10 cellular contexts compared by ENCODE assay signal in the genomic region with DNA sequence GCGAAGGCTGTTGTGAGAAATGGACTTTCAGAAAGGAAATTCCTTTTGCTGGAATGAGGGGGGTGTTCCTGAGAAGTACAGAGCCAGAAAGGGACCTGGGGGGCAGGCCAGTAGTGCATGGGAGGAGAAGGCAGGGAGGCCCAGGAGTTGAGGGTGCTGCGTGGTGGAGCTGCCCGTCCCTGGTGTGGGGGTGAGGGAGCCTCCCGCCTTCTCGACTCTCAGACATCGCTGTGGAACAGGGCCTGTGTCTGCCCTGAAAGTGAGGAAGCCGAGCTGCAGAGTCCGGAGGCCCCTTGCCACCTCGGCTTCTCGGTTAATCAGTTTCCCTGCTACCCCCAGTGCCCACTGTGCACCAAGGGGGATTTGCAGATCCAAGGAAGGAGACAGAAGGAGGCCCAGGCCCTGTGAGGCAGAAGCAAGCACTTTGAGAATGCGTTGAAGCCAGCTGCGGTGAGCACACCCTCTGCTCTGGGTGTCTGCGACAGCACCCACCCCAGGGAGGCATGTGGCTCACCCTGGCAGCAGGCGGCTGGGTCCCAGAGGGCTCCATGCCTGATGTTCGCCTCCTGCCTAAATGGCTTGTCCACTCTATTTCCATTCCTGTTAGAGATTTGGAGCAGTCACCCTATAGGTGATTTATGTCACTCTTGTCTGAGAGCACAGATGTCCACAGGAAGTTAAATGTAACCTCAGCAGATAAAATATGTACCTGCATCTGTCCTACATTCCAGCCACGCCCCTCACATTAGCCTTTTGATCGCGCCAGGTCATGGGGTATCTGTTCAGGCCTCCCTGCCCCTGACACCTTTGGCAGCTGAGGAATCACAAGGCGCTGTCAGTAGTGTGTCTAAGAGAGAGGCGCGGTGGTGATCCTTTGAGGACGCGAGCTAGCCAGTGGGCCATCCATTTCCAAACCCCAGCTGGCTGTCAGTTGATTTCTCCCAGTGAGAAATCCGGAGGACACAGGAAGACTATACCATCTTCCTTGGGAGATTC. TPM values are rescaled to one million over a fixed set of nuclear protein-coding genes. Genes with fewer than 3 reads are reported as not detected.
DNase-seq lines count a peak whose midpoint lies in the region; ATAC-seq and TF ChIP-seq lines count a peak whose summit lies in the region.
"Had no signal": no experiment of that assay in that cellular context is flagged by ENCODE, and none has a peak within 500 bp of the region (broad histone marks: within the 10 kb centered on the region; RNA-seq: fewer than 3 reads in every experiment).

No MANE protein-coding gene starts in this region.

- TF ChIP-seq CTCF in CD8-positive, alpha-beta T cell (IDR thresholded peaks at IDR 0.05) = no peak
- no peak for TF ChIP-seq CTCF in WERI-Rb-1 (IDR thresholded peaks at IDR 0.05; ENCODE audit: low read depth, low read length)
- TF ChIP-seq CTCF in foreskin fibroblast (IDR thresholded peaks at IDR 0.05; ENCODE audit: low read depth, low read length) = no peak
- no peak for TF ChIP-seq CTCF in parathyroid adenoma (IDR thresholded peaks at IDR 0.05)

- peak overlapping the region; percentile 83 for H3K27ac Mint-ChIP-seq in CD8-positive, alpha-beta T cell
- H3K27ac Mint-ChIP-seq: activated B cell treated with CpG ODN at 0.5 μM for 24 hours had no signal

- ATAC-seq in CD8-positive, alpha-beta T cell = peak; percentile 35
- no peak for ATAC-seq in HG03095 (IDR thresholded peaks at IDR 0.05; ENCODE audit: unreplicated experiment)
- no peak for ATAC-seq in HG02588 (IDR thresholded peaks at IDR 0.05; ENCODE audit: unreplicated experiment)

- H3K27ac ChIP-seq in CD8-positive, alpha-beta T cell (ENCODE audit: low read depth, low read length) = no peak overlapping the region
- H3K27ac ChIP-seq in WERI-Rb-1 (peak overlapping the region; percentile 52), parathyroid adenoma (peak overlapping the region; percentile 88)

- H3K4me3 ChIP-seq in CD8-positive, alpha-beta T cell (ENCODE audit: low read depth, low read length) = no peak overlapping the region
- H3K4me3 ChIP-seq in WERI-Rb-1 (ENCODE audit: low read depth, low read length) (peak overlapping the region; percentile 42), foreskin fibroblast (ENCODE audit: low read depth in 1 of 2, low read length in 2 of 2) (peak overlapping the region; percentile 56 to 62), parathyroid adenoma (ENCODE audit: low read depth, low read length) (peak overlapping the region; percentile 61)

- intact Hi-C loops in CD8-positive, alpha-beta T cell (cut with DNase I, micrococcal nuclease) = no loop called here

- H3K9ac ChIP-seq in parathyroid adenoma = no peak overlapping the region

- peaks cover 46% of the 10 kb centered on the region for H3K36me3 Mint-ChIP-seq in CD8-positive, alpha-beta T cell

- H3K79me2 ChIP-seq in parathyroid adenoma = peaks cover 26% of the 10 kb centered on the region

- CTCF ChIA-PET in CD8-positive, alpha-beta T cell (lab: Charles Lee) = interaction anchor here (1.3 to 4.2 kb wide), 4 partner anchors 17 to 156 kb away, joined by 3 to 17 read pairs (median 7); no protein-coding TSS in a partner anchor

- no peaks in the 10 kb centered on the region for H3K27me3 Mint-ChIP-seq in CD8-positive, alpha-beta T cell (ENCODE audit: low read depth)
- H3K27me3 Mint-ChIP-seq: activated B cell treated with CpG ODN at 0.5 μM for 24 hours had no signal

- DNase-seq in CD8-positive, alpha-beta T cell = peak in 2 of 7 experiments; percentile 29 to 44
- DNase-seq in WERI-Rb-1 = no peak
- peak in 1 of 2 donors; percentile 41 for DNase-seq in foreskin fibroblast
- DNase-seq in NCI-H1436 (lab: John Stamatoyannopoulos, UW) = no peak
- no peak for DNase-seq in NCI-H1417 (lab: John Stamatoyannopoulos, UW)
- DNase-seq: activated B cell treated with CpG ODN at 0.5 μM for 24 hours; stimulated activated CD4-positive, alpha-beta T cell treated with anti-CD3 and anti-CD28 coated beads, Interleukin-2, amount 100 ng/mL, for 24 hours had no signal

- H3K4me1 Mint-ChIP-seq in CD8-positive, alpha-beta T cell (ENCODE audit: low read depth) = peaks cover 77% of the 10 kb centered on the region

- peaks cover 70% of the 10 kb centered on the region for H3K4me1 ChIP-seq in CD8-positive, alpha-beta T cell (ENCODE audit: insufficient read depth, low read length)
- H3K4me1 ChIP-seq in parathyroid adenoma = peaks cover 38% of the 10 kb centered on the region

- no peaks in the 10 kb centered on the region for H3K27me3 ChIP-seq in CD8-positive, alpha-beta T cell (ENCODE audit: insufficient read depth, low read length)
- no peaks in the 10 kb centered on the region for H3K27me3 ChIP-seq in WERI-Rb-1 (ENCODE audit: insufficient read depth, low read depth, severe bottlenecking)
- no peaks in the 10 kb centered on the region for H3K27me3 ChIP-seq in parathyroid adenoma (ENCODE audit: control insufficient read depth, insufficient read depth, low read length)

- H3K9me3 Mint-ChIP-seq in CD8-positive, alpha-beta T cell = no peaks in the 10 kb centered on the region
- H3K9me3 Mint-ChIP-seq: activated B cell treated with CpG ODN at 0.5 μM for 24 hours had no signal

- H3K9me3 ChIP-seq in CD8-positive, alpha-beta T cell (ENCODE audit: low read length) = no peaks in the 10 kb centered on the region
- no peaks in the 10 kb centered on the region for H3K9me3 ChIP-seq in WERI-Rb-1 (ENCODE audit: severe bottlenecking)
- H3K9me3 ChIP-seq in parathyroid adenoma (ENCODE audit: control insufficient read depth, low read length) = no peaks in the 10 kb centered on the region

- peak overlapping the region; percentile 94 for H3K4me2 ChIP-seq in parathyroid adenoma (ENCODE audit: low read length)

- H3K4me3 Mint-ChIP-seq in CD8-positive, alpha-beta T cell = peak overlapping the region; percentile 39
- H3K4me3 Mint-ChIP-seq: activated B cell treated with CpG ODN at 0.5 μM for 24 hours had no signal

- H3K36me3 ChIP-seq in CD8-positive, alpha-beta T cell (ENCODE audit: insufficient read depth, low read length) = peaks cover 32% of the 10 kb centered on the region
- H3K36me3 ChIP-seq in WERI-Rb-1 (peaks cover 46% of the 10 kb centered on the region), parathyroid adenoma (ENCODE audit: control insufficient read depth, insufficient read depth, low read length) (no peaks in the 10 kb centered on the region)

- H2AFZ ChIP-seq in parathyroid adenoma = no peak overlapping the region

- POLR2A ChIA-PET in CD8-positive, alpha-beta T cell (lab: Charles Lee) = interaction anchor here (1.0 to 1.6 kb wide), 3 partner anchors 8 to 32 kb away, joined by 3 to 6 read pairs (median 4); a partner anchor contains a TSS

RNA-seq across cellular contexts. Expression of a gene that starts 28.3 kb away (rescaled TPM):
- total RNA-seq in CD8-positive, alpha-beta T cell = 10 to 100 TPM; 38.8 to 44.6 TPM

RNA-seq across cellular contexts. Expression of a gene that starts 31.2 kb away (rescaled TPM):
- total RNA-seq in CD8-positive, alpha-beta T cell = 10 to 100 TPM; 12.1 to 12.2 TPM

RNA-seq across cellular contexts. Expression of a gene that starts 32.1 kb away (rescaled TPM):
- total RNA-seq in CD8-positive, alpha-beta T cell = 10 to 100 TPM; 14.4 to 15.0 TPM

RNA-seq across cellular contexts. Expression of a gene that starts 50.0 kb away (rescaled TPM):
- not detected for total RNA-seq in CD8-positive, alpha-beta T cell
- total RNA-seq: activated B cell treated with CpG ODN at 0.5 μM for 24 hours had no signal
